18 cellular contexts compared by ENCODE assay signal in the genomic region with DNA sequence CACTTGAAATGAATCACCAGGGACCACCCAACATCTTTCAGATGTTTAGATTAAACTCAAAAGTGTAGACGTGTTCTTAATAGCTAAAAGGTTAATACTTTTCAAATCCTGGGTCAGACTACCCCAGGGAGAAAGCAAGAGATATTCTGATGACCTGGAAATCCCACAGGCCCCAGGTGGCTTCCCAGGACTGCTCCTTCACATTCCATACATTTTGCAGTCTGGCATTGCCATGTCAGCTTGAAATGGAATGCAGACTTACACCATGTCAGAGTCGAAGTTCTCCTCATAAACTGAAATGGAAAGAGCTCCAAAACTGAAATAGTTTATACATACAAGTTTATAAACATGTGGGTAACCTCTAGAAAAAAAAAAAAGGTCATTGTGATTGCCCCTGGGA.
A peak's percentile ranks its signal among the peaks of the same experiment; 100 is the strongest.
DNase-seq lines count a peak whose midpoint lies in the region; ATAC-seq and TF ChIP-seq lines count a peak whose summit lies in the region.
"Had no signal": no experiment of that assay in that cellular context is flagged by ENCODE, and none has a peak within 500 bp of the region (broad histone marks: within the 10 kb centered on the region; RNA-seq: fewer than 3 reads in every experiment).

No MANE protein-coding gene starts in this region.

- peaks cover 8% of the 10 kb centered on the region for H3K36me3 Mint-ChIP-seq in GM23338 (ENCODE audit: low read depth)
- H3K36me3 Mint-ChIP-seq: CD14-positive monocyte had no signal

- no peaks in the 10 kb centered on the region; the same call in 1 of the 2 replicates for H3K4me1 ChIP-seq in GM23338 (ENCODE audit: insufficient read depth)
- no peaks in the 10 kb centered on the region for H3K4me1 ChIP-seq in adipocyte (ENCODE audit: control insufficient read depth, insufficient read depth, low read length)
- no peaks in the 10 kb centered on the region for H3K4me1 ChIP-seq in testis
- H3K4me1 ChIP-seq in HAP-1, result no peaks in the 10 kb centered on the region

- no peaks in the 10 kb centered on the region for H3K79me2 ChIP-seq in GM23338 (replicated peaks; ENCODE audit: insufficient read depth)

- H3K4me3 ChIP-seq in GM23338, result no peak overlapping the region
- no peak overlapping the region for H3K4me3 ChIP-seq in adipocyte (ENCODE audit: low read length)
- H3K4me3 ChIP-seq in testis, result no peak overlapping the region
- H3K4me3 ChIP-seq in HAP-1, result no peak overlapping the region

- H3K27me3 ChIP-seq in GM23338 (ENCODE audit: insufficient read depth), result no peaks in the 10 kb centered on the region
- no peaks in the 10 kb centered on the region for H3K27me3 ChIP-seq in adipocyte (replicated peaks; ENCODE audit: control insufficient read depth, insufficient read depth, low read length)
- H3K27me3 ChIP-seq in testis, result no peaks in the 10 kb centered on the region
- no peaks in the 10 kb centered on the region for H3K27me3 ChIP-seq in HAP-1 (ENCODE audit: low read depth)

- peaks cover 17% of the 10 kb centered on the region for H3K4me1 Mint-ChIP-seq in GM23338

- in situ Hi-C loops in HAP-1 (cut with MboI; ENCODE audit: low sequenced_read_pairs), result no loop called here

- H3K9me2 ChIP-seq in GM23338 (ENCODE audit: insufficient read depth), result 0 out of 2 replicates have a peak, but pooled peaks cover 4% of the 10 kb centered on the region

- TF ChIP-seq POLR2A in testis (IDR thresholded peaks at IDR 0.05), result no peak

- H3K36me3 ChIP-seq in GM23338 (ENCODE audit: insufficient read depth) (no peaks in the 10 kb centered on the region), adipocyte (ENCODE audit: control insufficient read depth, insufficient read depth, low read length, severe bottlenecking) (no peaks in the 10 kb centered on the region), testis (ENCODE audit: low read depth, missing control alignments) (no peaks in the 10 kb centered on the region), HAP-1 (replicated peaks) (no peaks in the 10 kb centered on the region)

- H3K4me3 Mint-ChIP-seq in GM23338, result no peak overlapping the region
- H3K4me3 Mint-ChIP-seq: CD14-positive monocyte had no signal

- peak overlapping the region; percentile 5; the same call in 1 of the 2 replicates for H3K27ac Mint-ChIP-seq in GM23338
- H3K27ac Mint-ChIP-seq: CD14-positive monocyte had no signal

- TF ChIP-seq CTCF in GM23338 (conservative IDR thresholded peaks at IDR 0.05; ENCODE audit: low read depth in 2 of 2) (no peak), testis (IDR thresholded peaks at IDR 0.05) (no peak)

- peak; percentile 82 for ATAC-seq in GM23338

- no peaks in the 10 kb centered on the region for H3K9me3 ChIP-seq in adipocyte (ENCODE audit: control insufficient read depth, low read length)
- H3K9me3 ChIP-seq in testis, result no peaks in the 10 kb centered on the region
- H3K9me3 ChIP-seq in HAP-1, result no peaks in the 10 kb centered on the region

- H3K9me3 Mint-ChIP-seq in GM23338, result peaks cover 3% of the 10 kb centered on the region

- H3K9ac ChIP-seq in adipocyte (ENCODE audit: low read length), result no peak overlapping the region

- H3F3A ChIP-seq in GM23338 (replicated peaks; ENCODE audit: low read depth), result no peaks in the 10 kb centered on the region

- no peak overlapping the region for H3K4me2 ChIP-seq in GM23338

- intact Hi-C loops in testis (cut with DNase I; ENCODE audit: low total_unique reads), result no loop called here

- peak; percentile 51 for DNase-seq in GM23338 (ENCODE audit: low spot score)
- peak; percentile 11 for DNase-seq in adipocyte (ENCODE audit: low read depth)
- peak; percentile 82 for DNase-seq in islet precursor cell
- DNase-seq in renal cortical epithelial cell (ENCODE audit: low read depth), result peak; percentile 33
- DNase-seq in activated effector memory CD4-positive, alpha-beta T cell treated with anti-CD3 and anti-CD28 coated beads, Interleukin-2, amount 50 U/mL, for 16 hours, result no peak
- DNase-seq in testis, result no peak
- no peak for DNase-seq in HAP-1 (ENCODE audit: low spot score in 2 of 2)
- DNase-seq: ACHN, AML-193, DMS 273 treated with DMSO at 0.1 percent for 48 hours, EL, NCI-H1436, NCI-H2029, NCI-H2171 treated with DMSO at 0.1 percent for 48 hours, NCI-H748 treated with DMSO at 0.1 percent for 48 hours, OCI-M1 had no signal

- no peaks in the 10 kb centered on the region for H4K20me1 ChIP-seq in GM23338 (replicated peaks; ENCODE audit: insufficient read depth)

- no peak overlapping the region for H2AFZ ChIP-seq in GM23338

- H3K27ac ChIP-seq in GM23338 (ENCODE audit: low read depth) (no peak overlapping the region), testis (no peak overlapping the region)
- H3K27ac ChIP-seq: RWPE1 had no signal

- H3K27me3 Mint-ChIP-seq in GM23338 (ENCODE audit: insufficient read depth, low read depth, poor library complexity), result no peaks in the 10 kb centered on the region

- WGBS in testis, 2 donors, result 51 to 64% methylated on average over 2 of the region's 2 CpGs

TF ChIP-seq in GM23338, 12 proteins besides CTCF, POLR2A, EP300 and RAD21:
- TF ChIP-seq, protein P1, sequence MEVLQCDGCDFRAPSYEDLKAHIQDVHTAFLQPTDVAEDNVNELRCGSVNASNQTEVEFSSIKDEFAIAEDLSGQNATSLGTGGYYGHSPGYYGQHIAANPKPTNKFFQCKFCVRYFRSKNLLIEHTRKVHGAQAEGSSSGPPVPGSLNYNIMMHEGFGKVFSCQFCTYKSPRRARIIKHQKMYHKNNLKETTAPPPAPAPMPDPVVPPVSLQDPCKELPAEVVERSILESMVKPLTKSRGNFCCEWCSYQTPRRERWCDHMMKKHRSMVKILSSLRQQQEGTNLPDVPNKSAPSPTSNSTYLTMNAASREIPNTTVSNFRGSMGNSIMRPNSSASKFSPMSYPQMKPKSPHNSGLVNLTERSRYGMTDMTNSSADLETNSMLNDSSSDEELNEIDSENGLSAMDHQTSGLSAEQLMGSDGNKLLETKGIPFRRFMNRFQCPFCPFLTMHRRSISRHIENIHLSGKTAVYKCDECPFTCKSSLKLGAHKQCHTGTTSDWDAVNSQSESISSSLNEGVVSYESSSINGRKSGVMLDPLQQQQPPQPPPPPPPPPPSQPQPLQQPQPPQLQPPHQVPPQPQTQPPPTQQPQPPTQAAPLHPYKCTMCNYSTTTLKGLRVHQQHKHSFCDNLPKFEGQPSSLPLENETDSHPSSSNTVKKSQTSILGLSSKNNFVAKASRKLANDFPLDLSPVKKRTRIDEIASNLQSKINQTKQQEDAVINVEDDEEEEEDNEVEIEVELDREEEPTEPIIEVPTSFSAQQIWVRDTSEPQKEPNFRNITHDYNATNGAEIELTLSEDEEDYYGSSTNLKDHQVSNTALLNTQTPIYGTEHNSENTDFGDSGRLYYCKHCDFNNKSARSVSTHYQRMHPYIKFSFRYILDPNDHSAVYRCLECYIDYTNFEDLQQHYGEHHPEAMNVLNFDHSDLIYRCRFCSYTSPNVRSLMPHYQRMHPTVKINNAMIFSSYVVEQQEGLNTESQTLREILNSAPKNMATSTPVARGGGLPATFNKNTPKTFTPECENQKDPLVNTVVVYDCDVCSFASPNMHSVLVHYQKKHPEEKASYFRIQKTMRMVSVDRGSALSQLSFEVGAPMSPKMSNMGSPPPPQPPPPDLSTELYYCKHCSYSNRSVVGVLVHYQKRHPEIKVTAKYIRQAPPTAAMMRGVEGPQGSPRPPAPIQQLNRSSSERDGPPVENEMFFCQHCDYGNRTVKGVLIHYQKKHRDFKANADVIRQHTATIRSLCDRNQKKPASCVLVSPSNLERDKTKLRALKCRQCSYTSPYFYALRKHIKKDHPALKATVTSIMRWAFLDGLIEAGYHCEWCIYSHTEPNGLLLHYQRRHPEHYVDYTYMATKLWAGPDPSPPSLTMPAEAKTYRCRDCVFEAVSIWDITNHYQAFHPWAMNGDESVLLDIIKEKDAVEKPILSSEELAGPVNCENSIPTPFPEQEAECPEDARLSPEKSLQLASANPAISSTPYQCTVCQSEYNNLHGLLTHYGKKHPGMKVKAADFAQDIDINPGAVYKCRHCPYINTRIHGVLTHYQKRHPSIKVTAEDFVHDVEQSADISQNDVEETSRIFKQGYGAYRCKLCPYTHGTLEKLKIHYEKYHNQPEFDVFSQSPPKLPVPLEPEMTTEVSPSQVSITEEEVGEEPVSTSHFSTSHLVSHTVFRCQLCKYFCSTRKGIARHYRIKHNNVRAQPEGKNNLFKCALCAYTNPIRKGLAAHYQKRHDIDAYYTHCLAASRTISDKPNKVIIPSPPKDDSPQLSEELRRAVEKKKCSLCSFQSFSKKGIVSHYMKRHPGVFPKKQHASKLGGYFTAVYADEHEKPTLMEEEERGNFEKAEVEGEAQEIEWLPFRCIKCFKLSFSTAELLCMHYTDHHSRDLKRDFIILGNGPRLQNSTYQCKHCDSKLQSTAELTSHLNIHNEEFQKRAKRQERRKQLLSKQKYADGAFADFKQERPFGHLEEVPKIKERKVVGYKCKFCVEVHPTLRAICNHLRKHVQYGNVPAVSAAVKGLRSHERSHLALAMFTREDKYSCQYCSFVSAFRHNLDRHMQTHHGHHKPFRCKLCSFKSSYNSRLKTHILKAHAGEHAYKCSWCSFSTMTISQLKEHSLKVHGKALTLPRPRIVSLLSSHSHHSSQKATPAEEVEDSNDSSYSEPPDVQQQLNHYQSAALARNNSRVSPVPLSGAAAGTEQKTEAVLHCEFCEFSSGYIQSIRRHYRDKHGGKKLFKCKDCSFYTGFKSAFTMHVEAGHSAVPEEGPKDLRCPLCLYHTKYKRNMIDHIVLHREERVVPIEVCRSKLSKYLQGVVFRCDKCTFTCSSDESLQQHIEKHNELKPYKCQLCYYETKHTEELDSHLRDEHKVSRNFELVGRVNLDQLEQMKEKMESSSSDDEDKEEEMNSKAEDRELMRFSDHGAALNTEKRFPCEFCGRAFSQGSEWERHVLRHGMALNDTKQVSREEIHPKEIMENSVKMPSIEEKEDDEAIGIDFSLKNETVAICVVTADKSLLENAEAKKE (CRISPR knock-in tag; IDR thresholded peaks at IDR 0.05), result peak; percentile 79
- TF ChIP-seq EZH2phosphoT487 (IDR thresholded peaks at IDR 0.05; ENCODE audit: unreplicated experiment), result no peak
- no peak for TF ChIP-seq POLR2AphosphoS5 (IDR thresholded peaks at IDR 0.05; ENCODE audit: low read depth)
TF ChIP-seq in GM23338: peak in this region for 1.

Comparison
In these comparisons a context has a peak if more than half of its experiments do, and no peak if none do; other contexts are left out.
1. DNase-seq: peak in GM23338 (single experiment), adipocyte (single experiment), islet precursor cell (single experiment) and renal cortical epithelial cell (single experiment); none in activated effector memory CD4-positive, alpha-beta T cell treated with anti-CD3 and anti-CD28 coated beads, Interleukin-2, amount 50 U/mL, for 16 hours (single experiment), testis (single experiment) and HAP-1 (0 of 2).